In the genomic region with DNA sequence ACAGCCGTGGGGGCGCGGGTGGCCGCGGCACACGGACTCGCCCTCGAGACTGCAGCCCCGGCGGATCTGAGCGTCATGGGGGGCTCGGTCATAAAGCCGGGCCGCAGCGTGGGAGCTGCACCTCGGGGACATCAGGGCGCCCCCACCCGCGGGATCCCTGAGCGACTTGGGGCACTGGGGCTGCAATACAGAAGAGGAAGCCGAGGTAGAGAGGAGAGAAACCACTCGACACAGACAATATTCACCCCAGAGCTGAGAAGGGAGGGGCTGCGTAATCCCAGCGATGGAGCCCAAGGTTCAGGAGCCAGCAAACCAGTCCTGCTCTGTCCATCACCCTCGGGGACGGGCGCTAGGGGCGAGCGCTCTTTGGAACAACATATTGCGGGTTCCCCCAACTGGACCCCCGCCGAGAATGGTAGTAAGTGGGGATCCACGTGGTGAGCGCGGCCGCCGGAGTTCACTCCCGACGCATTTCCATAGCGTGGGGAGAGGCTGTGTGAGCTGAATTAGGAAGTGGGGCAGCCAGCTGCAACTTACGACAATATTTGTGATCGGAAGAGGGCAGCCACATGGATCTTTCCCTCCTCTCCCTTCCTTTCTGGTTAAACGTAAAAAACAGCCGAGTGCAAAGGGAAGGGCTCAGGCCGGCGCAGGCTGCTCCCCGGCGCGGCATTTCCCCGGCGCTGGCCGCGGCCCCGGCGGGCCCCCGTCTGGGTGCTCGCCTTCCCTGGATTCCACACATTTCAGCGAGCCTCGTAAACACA, we compare ENCODE assay signal across 8 cellular contexts. TPM values are rescaled to one million over a fixed set of nuclear protein-coding genes. Genes with fewer than 3 reads are reported as not detected.
A peak's percentile ranks its signal among the peaks of the same experiment; 100 is the strongest.
DNase-seq lines count a peak whose midpoint lies in the region; ATAC-seq, FAIRE-seq and TF ChIP-seq lines count a peak whose summit lies in the region.

No MANE protein-coding gene starts in this region.

- H3K27ac Mint-ChIP-seq in GM23338 (no peak overlapping the region), nephron progenitor cell (peak overlapping the region; percentile 97)
- H3K27ac Mint-ChIP-seq in activated T-cell treated with anti-CD3 and anti-CD28 coated beads, Interleukin-2, amount 50 U/mL, for 72 hours, result no peak overlapping the region

- peak overlapping the region; percentile 87 for H3K4me3 ChIP-seq in GM23338

- peaks cover 26% of the 10 kb centered on the region for H3K4me1 Mint-ChIP-seq in GM23338
- H3K4me1 Mint-ChIP-seq in activated T-cell treated with anti-CD3 and anti-CD28 coated beads, Interleukin-2, amount 50 U/mL, for 72 hours (ENCODE audit: low read depth), result peaks cover 41% of the 10 kb centered on the region
- peaks cover 40% of the 10 kb centered on the region for H3K4me1 Mint-ChIP-seq in nephron progenitor cell

- no peak for TF ChIP-seq CTCF in GM23338 (conservative IDR thresholded peaks at IDR 0.05; ENCODE audit: low read depth in 2 of 2)
- no peak for TF ChIP-seq CTCF in nephron progenitor cell (IDR thresholded peaks at IDR 0.05)

- peaks cover 52% of the 10 kb centered on the region for H3K79me2 ChIP-seq in GM23338 (replicated peaks; ENCODE audit: insufficient read depth)

- H2AFZ ChIP-seq in GM23338, result no peak overlapping the region

- peak; percentile 54 for DNase-seq in COR-L47 (lab: John Stamatoyannopoulos, UW)
- peak; percentile 67 for DNase-seq in GM23338 (ENCODE audit: low spot score)
- DNase-seq in NCI-H2171 (lab: John Stamatoyannopoulos, UW), result peak; percentile 50
- DNase-seq in activated T-cell treated with anti-CD3 and anti-CD28 coated beads, Interleukin-2, amount 50 U/mL, for 72 hours, result peak; percentile 30 to 43
- DNase-seq in fibroblast of peridontal ligament (ENCODE audit: extremely low read depth), result peak; percentile 57
- peak; percentile 52 for DNase-seq in nephron progenitor cell
- no peak for DNase-seq in epidermal melanocyte (ENCODE audit: insufficient read length, low spot score)
- no peak for DNase-seq in HTR-8/SVneo (ENCODE audit: insufficient read length, low spot score)

- peaks cover 3% of the 10 kb centered on the region; the same call in 1 of the 2 replicates for H3K27me3 ChIP-seq in GM23338 (ENCODE audit: insufficient read depth)

- H3K36me3 Mint-ChIP-seq in GM23338 (ENCODE audit: low read depth), result peaks cover 4% of the 10 kb centered on the region; the same call in 2 of the 3 replicates
- peaks cover 5 to 6% of the 10 kb centered on the region in 2 donors for H3K36me3 Mint-ChIP-seq in activated T-cell treated with anti-CD3 and anti-CD28 coated beads, Interleukin-2, amount 50 U/mL, for 72 hours (ENCODE audit: insufficient read depth in 2 of 2)
- no peaks in the 10 kb centered on the region for H3K36me3 Mint-ChIP-seq in nephron progenitor cell (ENCODE audit: low read depth)

- FAIRE-seq in HTR-8/SVneo (lab: Jason Lieb, UNC), result no peak

- H3K4me3 Mint-ChIP-seq in GM23338, result peak overlapping the region; percentile 88
- H3K4me3 Mint-ChIP-seq in activated T-cell treated with anti-CD3 and anti-CD28 coated beads, Interleukin-2, amount 50 U/mL, for 72 hours, result peak overlapping the region; percentile 94 to 100
- peak overlapping the region; percentile 98 for H3K4me3 Mint-ChIP-seq in nephron progenitor cell

- H3K27me3 Mint-ChIP-seq in GM23338 (ENCODE audit: insufficient read depth, low read depth, poor library complexity) (peaks cover 38% of the 10 kb centered on the region), nephron progenitor cell (ENCODE audit: low read depth, poor library complexity) (peaks cover 14% of the 10 kb centered on the region)
- H3K27me3 Mint-ChIP-seq in activated T-cell treated with anti-CD3 and anti-CD28 coated beads, Interleukin-2, amount 50 U/mL, for 72 hours (ENCODE audit: low read depth), result peaks cover 45% of the 10 kb centered on the region

- 0 out of 2 replicates have a peak, but pooled peaks cover 8% of the 10 kb centered on the region for H3F3A ChIP-seq in GM23338 (replicated peaks; ENCODE audit: low read depth)

- H3K9me3 Mint-ChIP-seq in GM23338, result no peaks in the 10 kb centered on the region
- H3K9me3 Mint-ChIP-seq in activated T-cell treated with anti-CD3 and anti-CD28 coated beads, Interleukin-2, amount 50 U/mL, for 72 hours, result no peaks in the 10 kb centered on the region
- no peaks in the 10 kb centered on the region for H3K9me3 Mint-ChIP-seq in nephron progenitor cell

- peak overlapping the region; percentile 85 for H3K4me2 ChIP-seq in GM23338

- H3K27ac ChIP-seq in GM23338 (ENCODE audit: low read depth), result peak overlapping the region; percentile 75

- peaks cover 20% of the 10 kb centered on the region for H4K20me1 ChIP-seq in GM23338 (replicated peaks; ENCODE audit: insufficient read depth)

- peaks cover 6% of the 10 kb centered on the region; the same call in 1 of the 2 replicates for H3K36me3 ChIP-seq in GM23338 (ENCODE audit: insufficient read depth)

- peaks cover 21% of the 10 kb centered on the region for H3K4me1 ChIP-seq in GM23338 (ENCODE audit: insufficient read depth)

- no peaks in the 10 kb centered on the region for H3K9me2 ChIP-seq in GM23338 (ENCODE audit: insufficient read depth)

- peak; percentile 9 for ATAC-seq in GM23338
- peak in 1 of 2 donors; percentile 1 for ATAC-seq in activated T-cell treated with anti-CD3 and anti-CD28 coated beads, Interleukin-2, amount 50 U/mL, for 72 hours (replicated peaks in 1 of 2)

TF ChIP-seq in GM23338, 12 proteins besides CTCF, POLR2A, EP300 and RAD21 (continues in another document):
- TF ChIP-seq ETS1 (IDR thresholded peaks at IDR 0.05) (no peak), JUNB (IDR thresholded peaks at IDR 0.05; ENCODE audit: unreplicated experiment) (no peak)
- TF ChIP-seq, protein P1, sequence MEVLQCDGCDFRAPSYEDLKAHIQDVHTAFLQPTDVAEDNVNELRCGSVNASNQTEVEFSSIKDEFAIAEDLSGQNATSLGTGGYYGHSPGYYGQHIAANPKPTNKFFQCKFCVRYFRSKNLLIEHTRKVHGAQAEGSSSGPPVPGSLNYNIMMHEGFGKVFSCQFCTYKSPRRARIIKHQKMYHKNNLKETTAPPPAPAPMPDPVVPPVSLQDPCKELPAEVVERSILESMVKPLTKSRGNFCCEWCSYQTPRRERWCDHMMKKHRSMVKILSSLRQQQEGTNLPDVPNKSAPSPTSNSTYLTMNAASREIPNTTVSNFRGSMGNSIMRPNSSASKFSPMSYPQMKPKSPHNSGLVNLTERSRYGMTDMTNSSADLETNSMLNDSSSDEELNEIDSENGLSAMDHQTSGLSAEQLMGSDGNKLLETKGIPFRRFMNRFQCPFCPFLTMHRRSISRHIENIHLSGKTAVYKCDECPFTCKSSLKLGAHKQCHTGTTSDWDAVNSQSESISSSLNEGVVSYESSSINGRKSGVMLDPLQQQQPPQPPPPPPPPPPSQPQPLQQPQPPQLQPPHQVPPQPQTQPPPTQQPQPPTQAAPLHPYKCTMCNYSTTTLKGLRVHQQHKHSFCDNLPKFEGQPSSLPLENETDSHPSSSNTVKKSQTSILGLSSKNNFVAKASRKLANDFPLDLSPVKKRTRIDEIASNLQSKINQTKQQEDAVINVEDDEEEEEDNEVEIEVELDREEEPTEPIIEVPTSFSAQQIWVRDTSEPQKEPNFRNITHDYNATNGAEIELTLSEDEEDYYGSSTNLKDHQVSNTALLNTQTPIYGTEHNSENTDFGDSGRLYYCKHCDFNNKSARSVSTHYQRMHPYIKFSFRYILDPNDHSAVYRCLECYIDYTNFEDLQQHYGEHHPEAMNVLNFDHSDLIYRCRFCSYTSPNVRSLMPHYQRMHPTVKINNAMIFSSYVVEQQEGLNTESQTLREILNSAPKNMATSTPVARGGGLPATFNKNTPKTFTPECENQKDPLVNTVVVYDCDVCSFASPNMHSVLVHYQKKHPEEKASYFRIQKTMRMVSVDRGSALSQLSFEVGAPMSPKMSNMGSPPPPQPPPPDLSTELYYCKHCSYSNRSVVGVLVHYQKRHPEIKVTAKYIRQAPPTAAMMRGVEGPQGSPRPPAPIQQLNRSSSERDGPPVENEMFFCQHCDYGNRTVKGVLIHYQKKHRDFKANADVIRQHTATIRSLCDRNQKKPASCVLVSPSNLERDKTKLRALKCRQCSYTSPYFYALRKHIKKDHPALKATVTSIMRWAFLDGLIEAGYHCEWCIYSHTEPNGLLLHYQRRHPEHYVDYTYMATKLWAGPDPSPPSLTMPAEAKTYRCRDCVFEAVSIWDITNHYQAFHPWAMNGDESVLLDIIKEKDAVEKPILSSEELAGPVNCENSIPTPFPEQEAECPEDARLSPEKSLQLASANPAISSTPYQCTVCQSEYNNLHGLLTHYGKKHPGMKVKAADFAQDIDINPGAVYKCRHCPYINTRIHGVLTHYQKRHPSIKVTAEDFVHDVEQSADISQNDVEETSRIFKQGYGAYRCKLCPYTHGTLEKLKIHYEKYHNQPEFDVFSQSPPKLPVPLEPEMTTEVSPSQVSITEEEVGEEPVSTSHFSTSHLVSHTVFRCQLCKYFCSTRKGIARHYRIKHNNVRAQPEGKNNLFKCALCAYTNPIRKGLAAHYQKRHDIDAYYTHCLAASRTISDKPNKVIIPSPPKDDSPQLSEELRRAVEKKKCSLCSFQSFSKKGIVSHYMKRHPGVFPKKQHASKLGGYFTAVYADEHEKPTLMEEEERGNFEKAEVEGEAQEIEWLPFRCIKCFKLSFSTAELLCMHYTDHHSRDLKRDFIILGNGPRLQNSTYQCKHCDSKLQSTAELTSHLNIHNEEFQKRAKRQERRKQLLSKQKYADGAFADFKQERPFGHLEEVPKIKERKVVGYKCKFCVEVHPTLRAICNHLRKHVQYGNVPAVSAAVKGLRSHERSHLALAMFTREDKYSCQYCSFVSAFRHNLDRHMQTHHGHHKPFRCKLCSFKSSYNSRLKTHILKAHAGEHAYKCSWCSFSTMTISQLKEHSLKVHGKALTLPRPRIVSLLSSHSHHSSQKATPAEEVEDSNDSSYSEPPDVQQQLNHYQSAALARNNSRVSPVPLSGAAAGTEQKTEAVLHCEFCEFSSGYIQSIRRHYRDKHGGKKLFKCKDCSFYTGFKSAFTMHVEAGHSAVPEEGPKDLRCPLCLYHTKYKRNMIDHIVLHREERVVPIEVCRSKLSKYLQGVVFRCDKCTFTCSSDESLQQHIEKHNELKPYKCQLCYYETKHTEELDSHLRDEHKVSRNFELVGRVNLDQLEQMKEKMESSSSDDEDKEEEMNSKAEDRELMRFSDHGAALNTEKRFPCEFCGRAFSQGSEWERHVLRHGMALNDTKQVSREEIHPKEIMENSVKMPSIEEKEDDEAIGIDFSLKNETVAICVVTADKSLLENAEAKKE (CRISPR knock-in tag; IDR thresholded peaks at IDR 0.05), result no peak

RNA-seq across cellular contexts. Expression of gene PTCH1, which starts 9.9 kb away (rescaled TPM):
- total RNA-seq in GM23338 (2014; rRNA removed; shearing (Covaris generic)), result 34.1 and 36.9 TPM in 2 replicates
- 19.7 and 21.4 TPM in 2 replicates for polyA plus RNA-seq in GM23338 (2016; fragmentation: Nextera tagmentation; extraction: Ambion mirVana)
- total RNA-seq in activated T-cell treated with anti-CD3 and anti-CD28 coated beads, Interleukin-2, amount 50 U/mL, for 72 hours, result 10 to 100 TPM in 1 of 2 donors, 1 to 10 TPM in 1; 5.9 to 10.5 TPM

Comparison
In these comparisons a context has a peak if more than half of its experiments do, and no peak if none do; other contexts are left out.
1. DNase-seq: peak in COR-L47 (single experiment), GM23338 (single experiment), NCI-H2171 (single experiment), activated T-cell treated with anti-CD3 and anti-CD28 coated beads, Interleukin-2, amount 50 U/mL, for 72 hours (2 of 2), fibroblast of peridontal ligament (single experiment) and nephron progenitor cell (single experiment); none in epidermal melanocyte (single experiment) and HTR-8/SVneo (single experiment).
2. Peak in every context shown above with its lines, with median percentiles within 50 percentile points of each other: H3K4me3 Mint-ChIP-seq.